Comparison of ENCODE assay signal across 10 cellular contexts in the genomic region with DNA sequence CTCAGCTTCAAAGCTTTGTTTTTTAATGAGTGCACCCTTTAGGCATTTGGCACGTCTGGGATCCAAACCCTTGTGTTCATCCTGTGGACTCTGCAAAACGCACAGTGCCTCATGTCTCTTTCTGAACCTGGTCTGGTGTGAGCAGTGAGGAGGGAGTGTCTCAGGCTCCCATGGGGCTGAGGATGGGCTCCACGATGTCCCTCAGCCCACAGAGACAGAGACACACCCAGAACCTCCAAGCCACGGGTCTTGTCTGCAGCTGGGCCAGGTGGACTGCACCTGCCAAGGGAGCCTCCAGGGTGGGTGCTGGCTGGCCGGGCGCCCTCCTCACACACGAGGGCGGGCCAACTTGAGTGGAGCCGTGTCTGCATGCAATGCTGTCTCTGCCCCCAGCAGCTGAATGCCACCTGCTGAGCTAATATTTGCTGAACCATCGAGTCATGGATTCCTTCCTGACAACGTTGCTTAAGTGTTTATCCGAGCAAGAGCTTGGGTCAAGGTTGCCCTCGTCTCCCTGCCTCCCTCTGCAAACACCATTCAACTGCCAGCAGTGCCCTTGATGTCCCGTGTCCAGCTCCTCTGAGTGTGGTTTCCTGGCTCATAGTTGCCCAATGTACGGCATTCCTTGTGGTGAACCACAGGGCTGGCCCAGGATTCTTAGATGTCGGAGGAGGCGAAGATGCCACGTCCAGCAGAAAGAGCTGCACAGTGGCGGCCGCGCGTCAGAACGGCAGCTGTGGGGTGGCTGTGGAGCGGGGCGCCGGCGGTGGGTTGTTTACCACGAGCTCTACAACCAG. TPM values are rescaled to one million over a fixed set of nuclear protein-coding genes. Genes with fewer than 3 reads are reported as not detected.
A peak's percentile ranks its signal among the peaks of the same experiment; 100 is the strongest.
DNase-seq lines count a peak whose midpoint lies in the region; ATAC-seq, FAIRE-seq and TF ChIP-seq lines count a peak whose summit lies in the region.
"Had no signal": no experiment of that assay in that cellular context is flagged by ENCODE, and none has a peak within 500 bp of the region (broad histone marks: within the 10 kb centered on the region; RNA-seq: fewer than 3 reads in every experiment).

No MANE protein-coding gene starts in this region.

- no peaks in the 10 kb centered on the region for H3K27me3 ChIP-seq in SJCRH30

- intact Hi-C loops in kidney (cut with DNase I), result no loop called here

- no peak for FAIRE-seq in kidney (lab: Jason Lieb, UNC)

- DNase-seq in AG08396 (ENCODE audit: low spot score) (peak; percentile 83), HEK293T (ENCODE audit: extremely low spot score) (peak; percentile 4), SJCRH30 (peak; percentile 69 to 74), iris pigment epithelial cell (ENCODE audit: low read depth) (peak; percentile 51), HUDEP-2 (lab: John Stamatoyannopoulos, UW; ENCODE audit: unreplicated experiment in 76 of 76) (no peak), kidney (no peak)
- DNase-seq: DND-41, H7 had no signal

- no peak overlapping the region for H3K9ac ChIP-seq in kidney (ENCODE audit: low read length in 2 of 2)

- H3K36me3 ChIP-seq in SJCRH30 (no peaks in the 10 kb centered on the region), kidney (ENCODE audit: control insufficient read depth in 1 of 2, insufficient read depth in 2 of 2, low read length in 2 of 2) (no peaks in the 10 kb centered on the region)

- ATAC-seq in HG02588 (IDR thresholded peaks at IDR 0.05; ENCODE audit: unreplicated experiment) (no peak), GM21423 (IDR thresholded peaks at IDR 0.05; ENCODE audit: unreplicated experiment) (no peak)

- H3K9me3 ChIP-seq in SJCRH30 (replicated peaks) (no peaks in the 10 kb centered on the region), kidney (ENCODE audit: control insufficient read depth in 1 of 2, low read length in 2 of 2) (no peaks in the 10 kb centered on the region)

- POLR2A ChIA-PET in HEK293T (lab: Yijun Ruan, JAX), result no interaction called here

- H3K4me3 ChIP-seq in SJCRH30, result no peak overlapping the region
- H3K4me3 ChIP-seq in kidney (ENCODE audit: low read length in 2 of 2), result no peak overlapping the region

- TF ChIP-seq CTCF in kidney (IDR thresholded peaks at IDR 0.05; ENCODE audit: borderline replicate concordance, extremely low read depth, insufficient read depth), result no peak

- CTCF ChIA-PET in HEK293T (lab: Yijun Ruan, JAX), result interaction anchor here (1.0 kb wide), 1 partner anchor 39 kb away, joined by 3 read pairs; no protein-coding TSS in a partner anchor

- H3K4me1 ChIP-seq in SJCRH30 (peaks cover 18% of the 10 kb centered on the region; the same call in 1 of the 2 replicates), kidney (ENCODE audit: control insufficient read depth in 1 of 2, insufficient read depth in 1 of 2, low read depth in 1 of 2, low read length in 2 of 2) (no peaks in the 10 kb centered on the region)

- H3K27ac ChIP-seq in SJCRH30 (no peak overlapping the region; the same call in 1 of the 2 replicates), kidney (ENCODE audit: low read depth in 2 of 2, low read length in 2 of 2) (no peak overlapping the region)

TF ChIP-seq in HEK293T, 16 proteins besides CTCF, POLR2A, EP300 and RAD21:
- TF ChIP-seq HDGF (IDR thresholded peaks at IDR 0.05; ENCODE audit: borderline replicate concordance), result no peak
- TF ChIP-seq FOXA1 (IDR thresholded peaks at IDR 0.05), result no peak
- TF ChIP-seq FOXK2 (IDR thresholded peaks at IDR 0.05), result no peak
- no peak for TF ChIP-seq LEF1 (IDR thresholded peaks at IDR 0.05; ENCODE audit: borderline replicate concordance)
- TF ChIP-seq, protein P1, sequence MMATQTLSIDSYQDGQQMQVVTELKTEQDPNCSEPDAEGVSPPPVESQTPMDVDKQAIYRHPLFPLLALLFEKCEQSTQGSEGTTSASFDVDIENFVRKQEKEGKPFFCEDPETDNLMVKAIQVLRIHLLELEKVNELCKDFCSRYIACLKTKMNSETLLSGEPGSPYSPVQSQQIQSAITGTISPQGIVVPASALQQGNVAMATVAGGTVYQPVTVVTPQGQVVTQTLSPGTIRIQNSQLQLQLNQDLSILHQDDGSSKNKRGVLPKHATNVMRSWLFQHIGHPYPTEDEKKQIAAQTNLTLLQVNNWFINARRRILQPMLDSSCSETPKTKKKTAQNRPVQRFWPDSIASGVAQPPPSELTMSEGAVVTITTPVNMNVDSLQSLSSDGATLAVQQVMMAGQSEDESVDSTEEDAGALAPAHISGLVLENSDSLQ (IDR thresholded peaks at IDR 0.05), result no peak
- no peak for TF ChIP-seq CTBP1 (IDR thresholded peaks at IDR 0.05; ENCODE audit: borderline replicate concordance)
- no peak for TF ChIP-seq BHLHE40 (IDR thresholded peaks at IDR 0.05; ENCODE audit: borderline replicate concordance)
- TF ChIP-seq ARNT (IDR thresholded peaks at IDR 0.05), result no peak
- no peak for TF ChIP-seq L3MBTL2 (conservative IDR thresholded peaks at IDR 0.05)
- no peak for TF ChIP-seq TARDBP (IDR thresholded peaks at IDR 0.05)
- TF ChIP-seq SUZ12 (IDR thresholded peaks at IDR 0.05), result no peak
- TF ChIP-seq ZNF384 (IDR thresholded peaks at IDR 0.05), result no peak
- TF ChIP-seq ELF4 (IDR thresholded peaks at IDR 0.05), result no peak
- no peak for TF ChIP-seq NFRKB (IDR thresholded peaks at IDR 0.05)
- TF ChIP-seq FOXM1 (IDR thresholded peaks at IDR 0.05; ENCODE audit: borderline replicate concordance), result no peak
- no peak for TF ChIP-seq SP1 (IDR thresholded peaks at IDR 0.05)
TF ChIP-seq in HEK293T: peak in this region for 0.

RNA-seq across cellular contexts. Expression of a gene that starts 31.4 kb away (rescaled TPM):
- 36.9 and 44.6 TPM in 2 replicates for total RNA-seq in SJCRH30 (2014; rRNA removed; shearing (Covaris generic))
- total RNA-seq in kidney, result 46.5 TPM
- 22.2 TPM for polyA plus RNA-seq in kidney (ENCODE audit: insufficient read depth, low read depth, low replicate concordance)

Comparison
In these comparisons a context has a peak if more than half of its experiments do, and no peak if none do; other contexts are left out.
1. DNase-seq: peak in AG08396 (single experiment), HEK293T (single experiment), SJCRH30 (2 of 2) and iris pigment epithelial cell (single experiment); none in HUDEP-2 (0 of 76) and kidney (single experiment).